20 cellular contexts compared by ENCODE assay signal in genomic region chr19:36090930-36091695, GRCh38. TPM values are rescaled to one million over a fixed set of nuclear protein-coding genes. Genes with fewer than 3 reads are reported as not detected.
DNase-seq lines count a peak whose midpoint lies in the region; ATAC-seq, FAIRE-seq and TF ChIP-seq lines count a peak whose summit lies in the region.
"Had no signal": no experiment of that assay in that cellular context is flagged by ENCODE, and none has a peak within 500 bp of the region (broad histone marks: within the 10 kb centered on the region; RNA-seq: fewer than 3 reads in every experiment).

No MANE protein-coding gene starts in this region.

- no peak for TF ChIP-seq RAD21 in A549 (conservative IDR thresholded peaks at IDR 0.05 in 1 of 2, IDR thresholded peaks at IDR 0.05 in 1 of 2)

- H3K36me3 ChIP-seq in trophoblast cell (ENCODE audit: control insufficient read depth in 1 of 2, insufficient read depth in 2 of 2, low read length in 2 of 2), result peaks cover 59 to 66% of the 10 kb centered on the region in 2 experiments

- no peak overlapping the region for H3K23ac ChIP-seq in trophoblast cell (ENCODE audit: low read length)

- WGBS in A549 (ENCODE audit: missing lambda C conversion rate), result 78% methylated on average over 13 of the region's 13 CpGs
- no CpG with 5 or more reads among the region's 13 CpGs for WGBS in trophoblast cell (ENCODE audit: extremely low coverage, insufficient coverage, insufficient read length)

- H3K9ac ChIP-seq in trophoblast cell (ENCODE audit: low read length), result no peak overlapping the region

- H2AK5ac ChIP-seq in trophoblast cell (ENCODE audit: low read length), result no peak overlapping the region

- POLR2A ChIA-PET in A549 (lab: Yijun Ruan, JAX), result interaction anchor here (0.5 kb wide), 1 partner anchor 8 kb away, joined by 3 read pairs; no protein-coding TSS in a partner anchor

- CTCF ChIA-PET in A549 (lab: Yijun Ruan, JAX), result interaction anchor here (0.6 to 2.7 kb wide), 7 partner anchors 11 to 1139 kb away, joined by 3 to 17 read pairs (median 4); no protein-coding TSS in a partner anchor

- no peak for DNase-seq in A549 (ENCODE audit: low read depth in 1 of 2, low spot score in 1 of 2)
- peak; percentile 9 for DNase-seq in epithelial cell of esophagus (ENCODE audit: low read depth)
- no peak for DNase-seq in left colon
- peak; percentile 46 to 69 for DNase-seq in trophoblast cell
- no peak for DNase-seq in C1 segment of cervical spinal cord (lab: John Stamatoyannopoulos, UW)
- DNase-seq: ACHN; BE2C; Caco-2; CD4-positive, alpha-beta T cell; GOT3; H9 had no signal

- H4K8ac ChIP-seq in trophoblast cell (ENCODE audit: low read depth, low read length), result no peak overlapping the region

- no peak for TF ChIP-seq POLR2A in A549 (IDR thresholded peaks at IDR 0.05; ENCODE audit: low read length)

- H4K91ac ChIP-seq in trophoblast cell (ENCODE audit: low read depth, low read length), result no peak overlapping the region

- no peak for TF ChIP-seq EP300 in A549 (IDR thresholded peaks at IDR 0.05)

- ATAC-seq in A549, result no peak; a peak in 1 of 6 replicates
- ATAC-seq in left colon, result peak; percentile 59
- ATAC-seq in GM19397 (IDR thresholded peaks at IDR 0.05; ENCODE audit: unreplicated experiment), result no peak
- no peak for ATAC-seq in HG02840 (IDR thresholded peaks at IDR 0.05; ENCODE audit: low FRiP score, unreplicated experiment)

- no peak overlapping the region for H4K12ac ChIP-seq in trophoblast cell (ENCODE audit: low read depth, low read length)

- FAIRE-seq in A549 (lab: Jason Lieb, UNC), result peak; percentile 23
- FAIRE-seq: D721Med, G401.6, GM12891 had no signal

- H2AFZ ChIP-seq in trophoblast cell (ENCODE audit: insufficient read depth, low read length, poor library complexity), result no peak overlapping the region

- H2BK120ac ChIP-seq in trophoblast cell (ENCODE audit: insufficient read depth, low read length, poor library complexity), result no peak overlapping the region

- H3K4me2 ChIP-seq in A549 (no peak overlapping the region), trophoblast cell (ENCODE audit: low read length) (no peak overlapping the region)

- no peak overlapping the region for H2BK12ac ChIP-seq in trophoblast cell (ENCODE audit: low read length)

- TF ChIP-seq CTCF in A549 (IDR thresholded peaks at IDR 0.05), result no peak
- TF ChIP-seq CTCF in epithelial cell of esophagus (IDR thresholded peaks at IDR 0.05; ENCODE audit: insufficient read depth, low read depth, low read length, missing control alignments), result no peak

- H3K27ac ChIP-seq in A549 (no peak overlapping the region), trophoblast cell (ENCODE audit: low read depth, low read length) (no peak overlapping the region)
- H3K27ac ChIP-seq: C4-2B, HL-60 had no signal

- H3K4ac ChIP-seq in trophoblast cell (ENCODE audit: low read depth, low read length), result no peak overlapping the region

- no peaks in the 10 kb centered on the region for H3K4me1 ChIP-seq in A549
- H3K4me1 ChIP-seq in trophoblast cell (ENCODE audit: control insufficient read depth in 1 of 2, insufficient read depth in 2 of 2, low read length in 2 of 2), result no peaks in the 10 kb centered on the region
- H3K4me1 ChIP-seq: BE2C, Caco-2 had no signal

- intact Hi-C loops in left colon (cut with DNase I, micrococcal nuclease), result no loop called here

- no peaks in the 10 kb centered on the region for H3K79me2 ChIP-seq in trophoblast cell (ENCODE audit: control insufficient read depth, insufficient read depth, low read length, poor library complexity)

- no peaks in the 10 kb centered on the region for H3K27me3 ChIP-seq in trophoblast cell (ENCODE audit: insufficient read depth, low read length)
- H3K27me3 ChIP-seq: BE2C had no signal

- H3K79me1 ChIP-seq in trophoblast cell (ENCODE audit: low read length), result no peaks in the 10 kb centered on the region

- no peak overlapping the region for H3K14ac ChIP-seq in trophoblast cell (ENCODE audit: low read length)

- H3K4me3 ChIP-seq in A549, result no peak overlapping the region
- no peak overlapping the region for H3K4me3 ChIP-seq in epithelial cell of esophagus (ENCODE audit: low read length)
- H3K4me3 ChIP-seq in trophoblast cell (ENCODE audit: low read depth, low read length), result no peak overlapping the region

- no peaks in the 10 kb centered on the region for H3K9me3 ChIP-seq in A549
- peaks cover 3% of the 10 kb centered on the region for H3K9me3 ChIP-seq in trophoblast cell (ENCODE audit: insufficient read depth, low read depth, low read length)
- H3K9me3 ChIP-seq: BE2C, Caco-2 had no signal

- no peak overlapping the region for H3K18ac ChIP-seq in trophoblast cell (ENCODE audit: low read length)

- no peak overlapping the region for H2BK5ac ChIP-seq in trophoblast cell (ENCODE audit: low read depth, low read length, poor library complexity)

TF ChIP-seq in A549, 52 proteins besides CTCF, POLR2A, EP300 and RAD21:
- TF ChIP-seq CEBPB (IDR thresholded peaks at IDR 0.05) (no peak), HDAC2 (IDR thresholded peaks at IDR 0.05) (no peak), HOXA7 (CRISPR knock-in tag; IDR thresholded peaks at IDR 0.05) (no peak), ELK1 (IDR thresholded peaks at IDR 0.05; ENCODE audit: low read depth, low read length) (no peak)

RNA-seq across cellular contexts. Expression of gene OVOL3, which starts 19.8 kb away (rescaled TPM):
- polyA plus RNA-seq in A549 (2011; rRNA removed), result not detected in 2 replicates
- 0.43 and 0.70 TPM in 2 replicates for polyA plus RNA-seq in A549 (2012; cell fraction: cytosol; rRNA removed)
- polyA plus RNA-seq in A549 (2012; cell fraction: nucleus; rRNA removed), result 3.4 and 6.1 TPM in 2 replicates
- polyA plus RNA-seq in A549 (2017; fragmentation: RNase III; extraction: RNeasy Plus Mini Kit Qiagen cat#74134 plus additional on column Dnase treatment), result 0.14 to 0.63 TPM (median 0.31 TPM) in 3 replicates
- not detected in 2 replicates for polyA minus RNA-seq in A549 (2011; rRNA and poly(A)+ RNA removed)
- not detected for total RNA-seq in left colon
- 0.10 TPM in 1 of 2 replicates, not detected in the other for polyA plus RNA-seq in trophoblast cell (2013)
- total RNA-seq: A172; Caco-2; CD4-positive, alpha-beta T cell; H9; HT1080 had no signal

RNA-seq across cellular contexts. Expression of gene POLR2I, which starts 23.6 kb away (rescaled TPM):
- polyA plus RNA-seq in A549 (2011; rRNA removed) (107 and 123 TPM in 2 replicates), A549 (2017; fragmentation: RNase III; extraction: RNeasy Plus Mini Kit Qiagen cat#74134 plus additional on column Dnase treatment) (264 to 284 TPM (median 277 TPM) in 3 replicates)
- 490 and 587 TPM in 2 replicates for polyA plus RNA-seq in A549 (2012; cell fraction: cytosol; rRNA removed)
- 232 and 242 TPM in 2 replicates for polyA plus RNA-seq in A549 (2012; cell fraction: nucleus; rRNA removed)
- 379 and 495 TPM in 2 replicates for polyA minus RNA-seq in A549 (2011; rRNA and poly(A)+ RNA removed)
- total RNA-seq in left colon, result 10 to 100 TPM; 39.4 to 42.7 TPM
- polyA plus RNA-seq in trophoblast cell (2013), result 112 and 114 TPM in 2 replicates

RNA-seq across cellular contexts. Expression of gene TBCB, which starts 24.2 kb away (rescaled TPM):
- polyA plus RNA-seq in A549 (2011; rRNA removed), result 384 and 395 TPM in 2 replicates
- polyA plus RNA-seq in A549 (2012; cell fraction: cytosol; rRNA removed), result 1,257 and 1,314 TPM in 2 replicates
- polyA plus RNA-seq in A549 (2012; cell fraction: nucleus; rRNA removed), result 726 and 838 TPM in 2 replicates
- 352 to 400 TPM (median 397 TPM) in 3 replicates for polyA plus RNA-seq in A549 (2017; fragmentation: RNase III; extraction: RNeasy Plus Mini Kit Qiagen cat#74134 plus additional on column Dnase treatment)
- 256 and 287 TPM in 2 replicates for polyA minus RNA-seq in A549 (2011; rRNA and poly(A)+ RNA removed)
- total RNA-seq in left colon, result 100 to 1,000 TPM in 1 of 2 donors, 10 to 100 TPM in 1; 90.0 to 102 TPM
- 205 and 215 TPM in 2 replicates for polyA plus RNA-seq in trophoblast cell (2013)

RNA-seq across cellular contexts. Expression of gene WDR62, which starts 36.4 kb away (rescaled TPM):
- polyA plus RNA-seq in A549 (2011; rRNA removed), result 15.5 and 16.0 TPM in 2 replicates
- 47.8 and 58.0 TPM in 2 replicates for polyA plus RNA-seq in A549 (2012; cell fraction: cytosol; rRNA removed)
- 224 and 304 TPM in 2 replicates for polyA plus RNA-seq in A549 (2012; cell fraction: nucleus; rRNA removed)
- 30.9 to 34.1 TPM (median 32.9 TPM) in 3 replicates for polyA plus RNA-seq in A549 (2017; fragmentation: RNase III; extraction: RNeasy Plus Mini Kit Qiagen cat#74134 plus additional on column Dnase treatment)
- 30.6 and 34.2 TPM in 2 replicates for polyA minus RNA-seq in A549 (2011; rRNA and poly(A)+ RNA removed)
- total RNA-seq in left colon, result 1 to 10 TPM in 1 of 2 donors, under 1 TPM in 1; 0.84 to 4.5 TPM
- polyA plus RNA-seq in trophoblast cell (2013), result 7.6 and 7.7 TPM in 2 replicates

RNA-seq across cellular contexts. Expression of gene THAP8, which starts 37.0 kb away (rescaled TPM):
- polyA plus RNA-seq in A549 (2011; rRNA removed), result 3.1 and 3.2 TPM in 2 replicates
- polyA plus RNA-seq in A549 (2012; cell fraction: cytosol; rRNA removed), result 6.2 and 8.7 TPM in 2 replicates
- polyA plus RNA-seq in A549 (2012; cell fraction: nucleus; rRNA removed), result 8.7 and 12.2 TPM in 2 replicates
- 7.0 to 7.5 TPM (median 7.5 TPM) in 3 replicates for polyA plus RNA-seq in A549 (2017; fragmentation: RNase III; extraction: RNeasy Plus Mini Kit Qiagen cat#74134 plus additional on column Dnase treatment)
- 1.5 and 2.7 TPM in 2 replicates for polyA minus RNA-seq in A549 (2011; rRNA and poly(A)+ RNA removed)
- total RNA-seq in left colon, result 1 to 10 TPM; 3.6 to 4.5 TPM
- polyA plus RNA-seq in trophoblast cell (2013), result 4.8 and 5.3 TPM in 2 replicates

Comparison
In these comparisons a context has a peak if more than half of its experiments do, and no peak if none do; other contexts are left out.
1. DNase-seq: peak in epithelial cell of esophagus (single experiment) and trophoblast cell (2 of 2); none in A549 (0 of 2), left colon (0 of 2) and C1 segment of cervical spinal cord (0 of 14).